ENCODE assay signal across 3 cellular contexts in genomic region chr20:38354227-38354626, GRCh38.
TF ChIP-seq lines count a peak whose summit lies in the region.

No MANE protein-coding gene starts in this region.

TF ChIP-seq in WTC11, 78 proteins besides CTCF, POLR2A, EP300 and RAD21:
- TF ChIP-seq MLX (CRISPR knock-in tag; IDR thresholded peaks at IDR 0.05) (no peak), PRRX2 (CRISPR knock-in tag; IDR thresholded peaks at IDR 0.05) (no peak), ERG (CRISPR knock-in tag; IDR thresholded peaks at IDR 0.05) (no peak), E2F4 (CRISPR knock-in tag; IDR thresholded peaks at IDR 0.05; ENCODE audit: borderline replicate concordance, low read depth) (no peak), ZNF263 (CRISPR knock-in tag; IDR thresholded peaks at IDR 0.05; ENCODE audit: low read depth) (no peak), NR3C1 (CRISPR knock-in tag; conservative IDR thresholded peaks at IDR 0.05; ENCODE audit: low read depth) (no peak), ZMAT4 (CRISPR knock-in tag; IDR thresholded peaks at IDR 0.05) (no peak), KAT7 (CRISPR knock-in tag; IDR thresholded peaks at IDR 0.05; ENCODE audit: borderline replicate concordance) (no peak), ZNF121 (CRISPR knock-in tag; IDR thresholded peaks at IDR 0.05) (no peak), RELA (CRISPR knock-in tag; IDR thresholded peaks at IDR 0.05; ENCODE audit: borderline replicate concordance) (no peak), NR2C2 (CRISPR knock-in tag; IDR thresholded peaks at IDR 0.05) (no peak), NFE2L1 (CRISPR knock-in tag; IDR thresholded peaks at IDR 0.05) (no peak), TCF7 (CRISPR knock-in tag; IDR thresholded peaks at IDR 0.05; ENCODE audit: low read depth) (no peak), JUN (CRISPR knock-in tag; IDR thresholded peaks at IDR 0.05) (no peak), ZNF219 (CRISPR knock-in tag; IDR thresholded peaks at IDR 0.05; ENCODE audit: borderline replicate concordance) (no peak)
- TF ChIP-seq, protein P1, sequence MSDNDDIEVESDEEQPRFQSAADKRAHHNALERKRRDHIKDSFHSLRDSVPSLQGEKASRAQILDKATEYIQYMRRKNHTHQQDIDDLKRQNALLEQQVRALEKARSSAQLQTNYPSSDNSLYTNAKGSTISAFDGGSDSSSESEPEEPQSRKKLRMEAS (CRISPR knock-in tag; IDR thresholded peaks at IDR 0.05), result no peak

TF ChIP-seq in HepG2, 621 proteins besides CTCF, POLR2A, EP300 and RAD21:
- TF ChIP-seq PHF8 (CRISPR knock-in tag; IDR thresholded peaks at IDR 0.05) (0 out of 2 replicates have a peak, but pooled peaks have one; percentile 21), ZNF232 (CRISPR knock-in tag; IDR thresholded peaks at IDR 0.05; ENCODE audit: borderline replicate concordance) (no peak), NFIB (CRISPR knock-in tag; IDR thresholded peaks at IDR 0.05; ENCODE audit: borderline replicate concordance) (no peak)

TF ChIP-seq in SK-N-SH, 30 proteins besides CTCF, POLR2A, EP300 and RAD21:
- TF ChIP-seq YY1 (IDR thresholded peaks at IDR 0.05; ENCODE audit: low read depth) (no peak), NFIC (IDR thresholded peaks at IDR 0.05; ENCODE audit: borderline replicate concordance) (no peak), IRF3 (IDR thresholded peaks at IDR 0.05; ENCODE audit: low read depth, low read length) (no peak), CHD2 (IDR thresholded peaks at IDR 0.05; ENCODE audit: low read length, partially characterized antibody) (no peak)
